7 cellular contexts compared by ENCODE assay signal in the genomic region with DNA sequence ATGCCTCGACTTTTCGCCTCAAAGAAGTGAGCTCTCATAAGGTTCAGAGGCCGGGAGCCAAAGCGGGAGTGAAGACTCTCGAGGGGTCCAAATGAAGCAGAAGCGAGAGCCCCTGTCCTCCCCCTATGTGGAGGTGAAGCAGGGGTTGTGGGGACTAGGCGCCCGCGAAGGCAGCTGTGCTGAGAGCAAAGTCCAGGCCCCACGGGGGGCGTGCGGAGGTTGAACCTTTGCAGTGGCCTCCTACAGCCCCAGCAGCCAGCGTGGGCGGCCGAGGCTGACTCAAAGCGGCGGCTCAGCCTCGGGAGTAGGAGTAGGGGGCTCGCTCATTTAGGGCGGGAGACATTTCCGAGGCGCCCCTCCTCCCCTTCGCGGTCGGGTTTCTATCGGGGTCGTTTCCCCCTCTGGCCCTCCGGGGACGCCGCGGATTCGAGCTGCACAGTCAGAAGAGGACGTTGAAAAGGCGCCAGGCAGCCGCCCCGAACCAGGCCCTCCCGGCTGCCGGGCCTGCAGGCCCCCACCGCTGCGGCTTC. TPM values are rescaled to one million over a fixed set of nuclear protein-coding genes. Genes with fewer than 3 reads are reported as not detected.
DNase-seq lines count a peak whose midpoint lies in the region; ATAC-seq and TF ChIP-seq lines count a peak whose summit lies in the region.

No MANE protein-coding gene starts in this region.

- H3K9me3 Mint-ChIP-seq in MCF 10A (ENCODE audit: unreplicated experiment) (no peaks in the 10 kb centered on the region), endothelial cell (ENCODE audit: unreplicated experiment) (no peaks in the 10 kb centered on the region)
- H3K9me3 Mint-ChIP-seq in stimulated activated effector memory CD8-positive, alpha-beta T cell treated with anti-CD3 and anti-CD28 coated beads, Interleukin-12 subunit alpha, Interleukin-12 subunit beta, amount 100 ng/mL, for 72 hours: no peaks in the 10 kb centered on the region

- H3K36me3 Mint-ChIP-seq in MCF 10A (ENCODE audit: insufficient read depth, unreplicated experiment): no peaks in the 10 kb centered on the region
- peaks cover 16% of the 10 kb centered on the region for H3K36me3 Mint-ChIP-seq in stimulated activated effector memory CD8-positive, alpha-beta T cell treated with anti-CD3 and anti-CD28 coated beads, Interleukin-12 subunit alpha, Interleukin-12 subunit beta, amount 100 ng/mL, for 72 hours
- H3K36me3 Mint-ChIP-seq in endothelial cell (ENCODE audit: low read depth, unreplicated experiment): no peaks in the 10 kb centered on the region

- no peak for DNase-seq in HFF-Myc (ENCODE audit: extremely low read depth, low read depth)
- peak; percentile 13 for DNase-seq in NCI-H460 (ENCODE audit: extremely low read depth, low read depth)
- DNase-seq in MCF 10A (ENCODE audit: unreplicated experiment): peak; percentile 52
- DNase-seq in medulla oblongata (ENCODE audit: extremely low spot score): peak; percentile 62
- DNase-seq in stimulated activated effector memory CD8-positive, alpha-beta T cell treated with anti-CD3 and anti-CD28 coated beads, Interleukin-12 subunit alpha, Interleukin-12 subunit beta, amount 100 ng/mL, for 72 hours (ENCODE audit: low spot score in 2 of 2): no peak
- DNase-seq in endothelial cell (ENCODE audit: low spot score): no peak

- CTCF ChIA-PET in MCF 10A (lab: Yijun Ruan, JAX): interaction anchor here (0.6 to 1.3 kb wide), 4 partner anchors 112 to 217 kb away, joined by 3 to 5 read pairs (median 4); no protein-coding TSS in a partner anchor

- no peaks in the 10 kb centered on the region for H3K27me3 Mint-ChIP-seq in MCF 10A (ENCODE audit: insufficient read depth, unreplicated experiment)
- H3K27me3 Mint-ChIP-seq in endothelial cell (ENCODE audit: unreplicated experiment): no peaks in the 10 kb centered on the region

- peak overlapping the region; percentile 80 for H3K4me3 ChIP-seq in HFF-Myc (replicated peaks; ENCODE audit: low read depth, low read length)

- BruUV-seq in MCF 10A (replicated peaks; lab: Mats Ljungman, UMichigan): no TSS peak

- peak; percentile 11 for ATAC-seq in GM18520 (IDR thresholded peaks at IDR 0.05; ENCODE audit: unreplicated experiment)
- peak; percentile 54 for ATAC-seq in stimulated activated effector memory CD8-positive, alpha-beta T cell treated with anti-CD3 and anti-CD28 coated beads, Interleukin-12 subunit alpha, Interleukin-12 subunit beta, amount 100 ng/mL, for 72 hours

- H3K4me3 Mint-ChIP-seq in MCF 10A (ENCODE audit: unreplicated experiment) (no peak overlapping the region), endothelial cell (ENCODE audit: unreplicated experiment) (no peak overlapping the region)
- no peak overlapping the region for H3K4me3 Mint-ChIP-seq in stimulated activated effector memory CD8-positive, alpha-beta T cell treated with anti-CD3 and anti-CD28 coated beads, Interleukin-12 subunit alpha, Interleukin-12 subunit beta, amount 100 ng/mL, for 72 hours

- intact Hi-C loops in MCF 10A (cut with micrococcal nuclease): no loop called here

- TF ChIP-seq CTCF in HFF-Myc (IDR thresholded peaks at IDR 0.05; ENCODE audit: low read depth, low read length, missing control alignments) (no peak), MCF 10A (IDR thresholded peaks at IDR 0.05; ENCODE audit: unreplicated experiment) (no peak), endothelial cell (IDR thresholded peaks at IDR 0.05; ENCODE audit: unreplicated experiment) (no peak)

- H3K4me1 Mint-ChIP-seq in MCF 10A (ENCODE audit: insufficient read depth, unreplicated experiment) (peaks cover 17% of the 10 kb centered on the region), endothelial cell (ENCODE audit: unreplicated experiment) (peaks cover 29% of the 10 kb centered on the region)
- H3K4me1 Mint-ChIP-seq in stimulated activated effector memory CD8-positive, alpha-beta T cell treated with anti-CD3 and anti-CD28 coated beads, Interleukin-12 subunit alpha, Interleukin-12 subunit beta, amount 100 ng/mL, for 72 hours: peaks cover 24% of the 10 kb centered on the region

- POLR2A ChIA-PET in MCF 10A (lab: Yijun Ruan, JAX): interaction anchor here (0.8 to 3.6 kb wide), 12 partner anchors 8 to 202 kb away, joined by 3 to 23 read pairs (median 6); a partner anchor contains a TSS

- H3K27ac Mint-ChIP-seq in MCF 10A (ENCODE audit: low read depth, unreplicated experiment): no peak overlapping the region
- H3K27ac Mint-ChIP-seq in stimulated activated effector memory CD8-positive, alpha-beta T cell treated with anti-CD3 and anti-CD28 coated beads, Interleukin-12 subunit alpha, Interleukin-12 subunit beta, amount 100 ng/mL, for 72 hours: no peak overlapping the region
- H3K27ac Mint-ChIP-seq in endothelial cell (ENCODE audit: unreplicated experiment): no peak overlapping the region

RNA-seq across cellular contexts. Expression of a gene that starts 0.5 kb away (rescaled TPM):
- total RNA-seq in NCI-H460 (2014; rRNA removed; shearing (Covaris generic)): 68.3 and 69.4 TPM in 2 replicates
- polyA plus RNA-seq in NCI-H460 (2014; cell fraction: nucleus; rRNA removed): 47.8 and 50.9 TPM in 2 replicates
- total RNA-seq in MCF 10A (2022): 11.2 and 14.5 TPM in 2 replicates
- total RNA-seq in endothelial cell (ENCODE audit: unreplicated experiment): 125 TPM

Comparison
In these comparisons a context has a peak if more than half of its experiments do, and no peak if none do; other contexts are left out.
1. DNase-seq: peak in NCI-H460 (single experiment), MCF 10A (single experiment) and medulla oblongata (single experiment); none in HFF-Myc (single experiment), stimulated activated effector memory CD8-positive, alpha-beta T cell treated with anti-CD3 and anti-CD28 coated beads, Interleukin-12 subunit alpha, Interleukin-12 subunit beta, amount 100 ng/mL, for 72 hours (0 of 2) and endothelial cell (single experiment).